In the genomic region with DNA sequence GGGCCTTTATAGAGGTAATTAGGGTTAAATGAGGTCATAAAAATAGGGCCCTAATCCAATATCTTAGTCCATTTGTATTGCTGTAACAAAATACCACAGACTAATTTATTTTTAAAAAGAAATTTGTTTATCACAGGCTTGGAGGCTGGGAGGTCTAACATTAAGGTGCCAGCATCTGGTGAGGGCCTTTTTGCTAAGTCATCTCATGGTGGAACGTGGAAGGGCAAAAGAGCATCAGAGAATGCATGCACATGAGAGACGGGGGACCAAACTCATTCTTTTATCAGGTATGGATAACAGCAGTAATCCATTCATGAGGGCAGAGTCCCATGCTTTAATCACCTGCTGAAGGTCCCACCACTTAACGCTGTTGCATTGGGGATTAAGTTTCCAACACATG, we compare ENCODE assay signal across 8 cellular contexts.
"Had no signal": no experiment of that assay in that cellular context is flagged by ENCODE, and none has a peak within 500 bp of the region (broad histone marks: within the 10 kb centered on the region; RNA-seq: fewer than 3 reads in every experiment).

No MANE protein-coding gene starts in this region.

- H3K27ac Mint-ChIP-seq: IgD-negative memory B cell had no signal

- DNase-seq: Karpas-422, KBM-7, KG1 had no signal

- H3K9ac ChIP-seq: KMS-11 had no signal

- H3K27ac ChIP-seq: HL-60, KMS-11 had no signal

- ATAC-seq: HepG2 had no signal

- H3K27me3 Mint-ChIP-seq: IgD-negative memory B cell had no signal

- H3K4me2 ChIP-seq: KMS-11 had no signal

- H3K4me1 Mint-ChIP-seq: IgD-negative memory B cell had no signal

- H3K4me3 Mint-ChIP-seq: IgD-negative memory B cell had no signal

- FAIRE-seq: HepG2, HTR-8/SVneo had no signal
